ENCODE assay signal across 1 cellular context in genomic region chr11:119144825-119145476, GRCh38.
TF ChIP-seq lines count a peak whose summit lies in the region.

No MANE protein-coding gene starts in this region.

TF ChIP-seq in HepG2, 621 proteins besides CTCF, POLR2A, EP300 and RAD21 (continues in another document):
- no peak for TF ChIP-seq ZNF839 (CRISPR knock-in tag; IDR thresholded peaks at IDR 0.05; ENCODE audit: borderline replicate concordance)
- TF ChIP-seq ZBTB39 (CRISPR knock-in tag; IDR thresholded peaks at IDR 0.05) = no peak
- no peak for TF ChIP-seq ZNF329 (CRISPR knock-in tag; IDR thresholded peaks at IDR 0.05; ENCODE audit: low read depth)
- no peak for TF ChIP-seq ATF2 (CRISPR knock-in tag; IDR thresholded peaks at IDR 0.05)
- no peak for TF ChIP-seq ZSCAN21 (CRISPR knock-in tag; IDR thresholded peaks at IDR 0.05; ENCODE audit: borderline replicate concordance)
- no peak for TF ChIP-seq RELA (CRISPR knock-in tag; IDR thresholded peaks at IDR 0.05)
- TF ChIP-seq XRCC5 (optimal IDR thresholded peaks at IDR 0.05; ENCODE audit: low read length) = peak; percentile 52
- no peak for TF ChIP-seq SYNCRIP (IDR thresholded peaks at IDR 0.05; ENCODE audit: insufficient read depth, low read depth, low read length)
- no peak for TF ChIP-seq ZNF432 (CRISPR knock-in tag; IDR thresholded peaks at IDR 0.05; ENCODE audit: borderline replicate concordance)
- no peak for TF ChIP-seq THAP11 (CRISPR knock-in tag; IDR thresholded peaks at IDR 0.05)
- TF ChIP-seq CENPX (CRISPR knock-in tag; IDR thresholded peaks at IDR 0.05) = no peak
- no peak for TF ChIP-seq RARG (CRISPR knock-in tag; IDR thresholded peaks at IDR 0.05; ENCODE audit: low read depth)
- no peak for TF ChIP-seq SP1 (IDR thresholded peaks at IDR 0.05)
- TF ChIP-seq SP1 (CRISPR knock-in tag; IDR thresholded peaks at IDR 0.05) = no peak
- no peak for TF ChIP-seq CSRNP1 (CRISPR knock-in tag; IDR thresholded peaks at IDR 0.05)
- no peak for TF ChIP-seq ZFP90 (CRISPR knock-in tag; IDR thresholded peaks at IDR 0.05; ENCODE audit: borderline replicate concordance)
- no peak for TF ChIP-seq IRX3 (CRISPR knock-in tag; IDR thresholded peaks at IDR 0.05; ENCODE audit: borderline replicate concordance, low read depth)
- TF ChIP-seq TCF7 (IDR thresholded peaks at IDR 0.05; ENCODE audit: low read depth) = no peak
- TF ChIP-seq MXD4 (CRISPR knock-in tag; IDR thresholded peaks at IDR 0.05) = no peak
- no peak for TF ChIP-seq THRA (CRISPR knock-in tag; IDR thresholded peaks at IDR 0.05; ENCODE audit: borderline replicate concordance)
- TF ChIP-seq MNT (IDR thresholded peaks at IDR 0.05) = no peak
- no peak for TF ChIP-seq SIX1 (CRISPR knock-in tag; IDR thresholded peaks at IDR 0.05; ENCODE audit: borderline replicate concordance)
- peak; percentile 60; the same call in 1 of the 2 replicates for TF ChIP-seq TFAP4 (IDR thresholded peaks at IDR 0.05; ENCODE audit: borderline replicate concordance, low read depth)
- TF ChIP-seq ZEB1 (IDR thresholded peaks at IDR 0.05; ENCODE audit: insufficient replicate concordance, low read depth) = no peak
- TF ChIP-seq TOPORS (CRISPR knock-in tag; IDR thresholded peaks at IDR 0.05) = no peak
- TF ChIP-seq ZNF646 (CRISPR knock-in tag; IDR thresholded peaks at IDR 0.05) = no peak
- no peak for TF ChIP-seq POGK (CRISPR knock-in tag; conservative IDR thresholded peaks at IDR 0.05)
- TF ChIP-seq ZSCAN9 (CRISPR knock-in tag; IDR thresholded peaks at IDR 0.05; ENCODE audit: borderline replicate concordance) = no peak
- no peak for TF ChIP-seq FOXO4 (CRISPR knock-in tag; conservative IDR thresholded peaks at IDR 0.05)
- no peak for TF ChIP-seq RFX3 (CRISPR knock-in tag; IDR thresholded peaks at IDR 0.05)
- TF ChIP-seq SP5 (CRISPR knock-in tag; IDR thresholded peaks at IDR 0.05; ENCODE audit: borderline replicate concordance, low read depth) = no peak
- TF ChIP-seq SMC3 (IDR thresholded peaks at IDR 0.05; ENCODE audit: low read length) = peak; percentile 57
- TF ChIP-seq MXD3 (CRISPR knock-in tag; IDR thresholded peaks at IDR 0.05) = no peak
- 0 out of 2 replicates have a peak, but pooled peaks have one; percentile 43 for TF ChIP-seq ZNF501 (CRISPR knock-in tag; IDR thresholded peaks at IDR 0.05)
- TF ChIP-seq MAZ (IDR thresholded peaks at IDR 0.05; ENCODE audit: borderline replicate concordance, low read depth, low read length) = 0 out of 2 replicates have a peak, but pooled peaks have one; percentile 36
- TF ChIP-seq MAZ (CRISPR knock-in tag; IDR thresholded peaks at IDR 0.05; ENCODE audit: low read depth) = no peak
- no peak for TF ChIP-seq BORCS8-MEF2B (CRISPR knock-in tag; IDR thresholded peaks at IDR 0.05)
- TF ChIP-seq DMAP1 (CRISPR knock-in tag; IDR thresholded peaks at IDR 0.05) = no peak
- no peak for TF ChIP-seq NFE2L2 (IDR thresholded peaks at IDR 0.05; ENCODE audit: low read length)
- no peak for TF ChIP-seq GFI1 (CRISPR knock-in tag; IDR thresholded peaks at IDR 0.05; ENCODE audit: borderline replicate concordance)
- no peak for TF ChIP-seq ZNF768 (CRISPR knock-in tag; IDR thresholded peaks at IDR 0.05)
- no peak for TF ChIP-seq TMF1 (CRISPR knock-in tag; IDR thresholded peaks at IDR 0.05; ENCODE audit: low read depth)
- no peak for TF ChIP-seq MTA1 (CRISPR knock-in tag; IDR thresholded peaks at IDR 0.05; ENCODE audit: borderline replicate concordance)
- TF ChIP-seq CHCHD3 (CRISPR knock-in tag; IDR thresholded peaks at IDR 0.05) = no peak
- TF ChIP-seq GLI4 (CRISPR knock-in tag; IDR thresholded peaks at IDR 0.05; ENCODE audit: borderline replicate concordance) = no peak
- TF ChIP-seq NR2F2 (IDR thresholded peaks at IDR 0.05; ENCODE audit: borderline replicate concordance, low read depth) = no peak
